ENCODE assay signal across 7 cellular contexts in genomic region chr1:204471687-204472086, GRCh38.
"Had no signal": no experiment of that assay in that cellular context is flagged by ENCODE, and none has a peak within 500 bp of the region (broad histone marks: within the 10 kb centered on the region; RNA-seq: fewer than 3 reads in every experiment).

No MANE protein-coding gene starts in this region.

- ATAC-seq: GM23338, HepG2 had no signal

- H3K27ac ChIP-seq: HL-60 had no signal

- H3K4me3 ChIP-seq: GM23338 had no signal

- DNase-seq: H9, HCEC 1CT, HFFc6, KBM-7 had no signal
